ENCODE assay signal across 12 cellular contexts in genomic region chr5:126516852-126517251, GRCh38.
DNase-seq lines count a peak whose midpoint lies in the region; ATAC-seq and TF ChIP-seq lines count a peak whose summit lies in the region.
"Had no signal": no experiment of that assay in that cellular context is flagged by ENCODE, and none has a peak within 500 bp of the region (broad histone marks: within the 10 kb centered on the region; RNA-seq: fewer than 3 reads in every experiment).

No MANE protein-coding gene starts in this region.

- H3K9me3 Mint-ChIP-seq in HFFc6 (no peaks in the 10 kb centered on the region), type B pancreatic cell (no peaks in the 10 kb centered on the region)
- H3K9me3 Mint-ChIP-seq in activated CD4-positive, alpha-beta T cell treated with anti-CD3 and anti-CD28 coated beads, Interleukin-2, amount 10 ng/mL, durations not matched to agents 24 days and 14 days: peaks cover 3% of the 10 kb centered on the region

- peak overlapping the region; percentile 96 for H3K27ac ChIP-seq in VCaP
- H3K27ac ChIP-seq: C4-2B, SJCRH30 had no signal

- peak overlapping the region; percentile 74; the same call in 1 of the 2 replicates for H3K4me3 Mint-ChIP-seq in HFFc6
- no peak overlapping the region for H3K4me3 Mint-ChIP-seq in type B pancreatic cell
- H3K4me3 Mint-ChIP-seq in activated CD4-positive, alpha-beta T cell treated with anti-CD3 and anti-CD28 coated beads, Interleukin-2, amount 10 ng/mL, durations not matched to agents 24 days and 14 days: no peak overlapping the region

- intact Hi-C loops in activated CD4-positive, alpha-beta T cell treated with anti-CD3 and anti-CD28 coated beads, Interleukin-2, amount 10 ng/mL, durations not matched to agents 24 days and 14 days (cut with micrococcal nuclease): no loop called here

- H3K27ac Mint-ChIP-seq in HFFc6: peak overlapping the region; percentile 79
- H3K27ac Mint-ChIP-seq in type B pancreatic cell: peak overlapping the region; percentile 74
- no peak overlapping the region for H3K27ac Mint-ChIP-seq in activated CD4-positive, alpha-beta T cell treated with anti-CD3 and anti-CD28 coated beads, Interleukin-2, amount 10 ng/mL, durations not matched to agents 24 days and 14 days

- peaks cover 61% of the 10 kb centered on the region for H3K4me1 Mint-ChIP-seq in HFFc6 (ENCODE audit: low read depth)
- H3K4me1 Mint-ChIP-seq in type B pancreatic cell (ENCODE audit: unreplicated experiment): peaks cover 31% of the 10 kb centered on the region
- H3K4me1 Mint-ChIP-seq in activated CD4-positive, alpha-beta T cell treated with anti-CD3 and anti-CD28 coated beads, Interleukin-2, amount 10 ng/mL, durations not matched to agents 24 days and 14 days: peaks cover 3% of the 10 kb centered on the region

- ATAC-seq in GM21515 (IDR thresholded peaks at IDR 0.05; ENCODE audit: unreplicated experiment): no peak

- H3K4me3 ChIP-seq in fibroblast of villous mesenchyme (ENCODE audit: low read depth, low read length): no peak overlapping the region
- H3K4me3 ChIP-seq: SJCRH30 had no signal

- H3K27me3 Mint-ChIP-seq in HFFc6 (ENCODE audit: insufficient read depth) (no peaks in the 10 kb centered on the region), type B pancreatic cell (no peaks in the 10 kb centered on the region)
- H3K27me3 Mint-ChIP-seq in activated CD4-positive, alpha-beta T cell treated with anti-CD3 and anti-CD28 coated beads, Interleukin-2, amount 10 ng/mL, durations not matched to agents 24 days and 14 days: peaks cover 4% of the 10 kb centered on the region

- DNase-seq in HFFc6: peak; percentile 73
- DNase-seq in fibroblast of villous mesenchyme (ENCODE audit: low read depth): peak; percentile 44
- DNase-seq in type B pancreatic cell (ENCODE audit: extremely low spot score, unreplicated experiment): no peak
- no peak for DNase-seq in activated CD4-positive, alpha-beta T cell treated with anti-CD3 and anti-CD28 coated beads, Interleukin-2, amount 10 ng/mL, durations not matched to agents 24 days and 14 days
- DNase-seq in SKM-1 (lab: John Stamatoyannopoulos, UW; ENCODE audit: unreplicated experiment): no peak
- DNase-seq: DMS 273 treated with DMSO at 0.1 percent for 48 hours, Kasumi-1, NCI-H526 had no signal

- TF ChIP-seq CTCF in HFFc6 (IDR thresholded peaks at IDR 0.05) (no peak), VCaP (conservative IDR thresholded peaks at IDR 0.05) (no peak), fibroblast of villous mesenchyme (IDR thresholded peaks at IDR 0.05; ENCODE audit: insufficient read depth, low read depth, low read length) (no peak), type B pancreatic cell (conservative IDR thresholded peaks at IDR 0.05) (no peak)

- H3K36me3 Mint-ChIP-seq in HFFc6 (ENCODE audit: low read depth) (no peaks in the 10 kb centered on the region), type B pancreatic cell (no peaks in the 10 kb centered on the region)
- no peaks in the 10 kb centered on the region for H3K36me3 Mint-ChIP-seq in activated CD4-positive, alpha-beta T cell treated with anti-CD3 and anti-CD28 coated beads, Interleukin-2, amount 10 ng/mL, durations not matched to agents 24 days and 14 days (ENCODE audit: low read depth)

Comparison
In these comparisons a context has a peak if more than half of its experiments do, and no peak if none do; other contexts are left out.
1. DNase-seq: peak in HFFc6 (single experiment) and fibroblast of villous mesenchyme (single experiment); none in type B pancreatic cell (single experiment), activated CD4-positive, alpha-beta T cell treated with anti-CD3 and anti-CD28 coated beads, Interleukin-2, amount 10 ng/mL, durations not matched to agents 24 days and 14 days (single experiment) and SKM-1 (single experiment).